Comparison of ENCODE assay signal across 1 cellular context in the genomic region with DNA sequence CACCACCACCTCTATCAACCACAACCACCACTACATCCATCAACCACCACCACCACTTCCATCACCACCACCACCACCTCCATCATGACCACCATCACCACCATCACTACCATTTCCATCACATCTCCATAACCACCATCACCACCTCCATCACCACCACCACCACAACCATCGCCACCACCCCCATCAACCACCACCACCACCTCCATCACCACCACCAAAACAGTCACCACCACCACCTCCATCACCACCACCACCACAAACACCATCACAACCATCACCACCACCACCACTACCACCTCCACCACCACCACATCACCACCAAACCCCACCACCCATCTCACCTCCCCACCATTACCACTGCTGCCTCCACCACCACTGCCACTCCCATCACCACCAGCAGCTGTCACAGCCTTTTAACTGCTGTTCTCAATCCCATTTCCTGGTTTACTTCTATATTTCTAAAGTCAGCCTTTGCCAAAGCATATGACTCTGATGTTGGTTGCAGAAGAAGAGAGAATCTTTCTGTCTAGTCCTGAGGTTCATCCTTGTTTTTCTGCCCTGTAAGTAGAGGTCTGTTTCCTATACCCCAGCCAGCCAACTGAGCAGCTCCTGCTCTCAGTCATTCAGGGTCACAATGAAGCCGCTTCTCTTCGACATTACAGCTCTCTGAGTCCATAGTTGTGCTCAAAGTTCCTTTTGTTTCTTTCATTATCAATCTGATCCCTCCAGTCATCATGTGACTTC.
TF ChIP-seq lines count a peak whose summit lies in the region.

No MANE protein-coding gene starts in this region.

TF ChIP-seq in K562, 482 proteins besides CTCF, POLR2A, EP300 and RAD21:
- TF ChIP-seq, protein P1, sequence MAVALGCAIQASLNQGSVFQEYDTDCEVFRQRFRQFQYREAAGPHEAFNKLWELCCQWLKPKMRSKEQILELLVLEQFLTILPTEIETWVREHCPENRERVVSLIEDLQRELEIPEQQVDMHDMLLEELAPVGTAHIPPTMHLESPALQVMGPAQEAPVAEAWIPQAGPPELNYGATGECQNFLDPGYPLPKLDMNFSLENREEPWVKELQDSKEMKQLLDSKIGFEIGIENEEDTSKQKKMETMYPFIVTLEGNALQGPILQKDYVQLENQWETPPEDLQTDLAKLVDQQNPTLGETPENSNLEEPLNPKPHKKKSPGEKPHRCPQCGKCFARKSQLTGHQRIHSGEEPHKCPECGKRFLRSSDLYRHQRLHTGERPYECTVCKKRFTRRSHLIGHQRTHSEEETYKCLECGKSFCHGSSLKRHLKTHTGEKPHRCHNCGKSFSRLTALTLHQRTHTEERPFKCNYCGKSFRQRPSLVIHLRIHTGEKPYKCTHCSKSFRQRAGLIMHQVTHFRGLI (CRISPR knock-in tag; IDR thresholded peaks at IDR 0.05), result no peak
- TF ChIP-seq ZBTB26 (CRISPR knock-in tag; IDR thresholded peaks at IDR 0.05), result 0 out of 2 replicates have a peak, but pooled peaks have one; percentile 22
